9 cellular contexts compared by ENCODE assay signal in genomic region chr1:8423134-8423701, GRCh38.
DNase-seq lines count a peak whose midpoint lies in the region; ATAC-seq, FAIRE-seq and TF ChIP-seq lines count a peak whose summit lies in the region.
"Had no signal": no experiment of that assay in that cellular context is flagged by ENCODE, and none has a peak within 500 bp of the region (broad histone marks: within the 10 kb centered on the region; RNA-seq: fewer than 3 reads in every experiment).

No MANE protein-coding gene starts in this region.

- no peak for FAIRE-seq in endothelial cell of umbilical vein (lab: Jason Lieb, UNC)
- no peak for FAIRE-seq in H54 (lab: Jason Lieb, UNC)

- peaks cover 0 to 16% (median 6%) of the 10 kb centered on the region in 5 donors for H3K36me3 Mint-ChIP-seq in naive thymus-derived CD4-positive, alpha-beta T cell

- H3K36me3 ChIP-seq in BE2C (0 out of 2 replicates have a peak, but pooled peaks cover 3% of the 10 kb centered on the region), endothelial cell of umbilical vein (ENCODE audit: control insufficient read depth in 2 of 2, extremely low read depth in 1 of 2, insufficient read depth in 2 of 2, low read length in 2 of 2) (peaks cover 4 to 14% of the 10 kb centered on the region in 2 experiments), uterus (no peaks in the 10 kb centered on the region)
- peaks cover 0 to 7% (median 4%) of the 10 kb centered on the region in 3 experiments for H3K36me3 ChIP-seq in naive thymus-derived CD4-positive, alpha-beta T cell (ENCODE audit: control insufficient read depth in 2 of 3, insufficient read depth in 3 of 3, low read length in 3 of 3)

- H3K27ac ChIP-seq in endothelial cell of umbilical vein (ENCODE audit: insufficient read depth, low read depth, low read length) = peak overlapping the region; percentile 62
- H3K27ac ChIP-seq in naive thymus-derived CD4-positive, alpha-beta T cell (ENCODE audit: low read depth, low read length) = peak overlapping the region; percentile 83
- peak overlapping the region; percentile 99 to 100 for H3K27ac ChIP-seq in uterus

- H4K20me1 ChIP-seq in endothelial cell of umbilical vein (replicated peaks; ENCODE audit: control insufficient read depth, extremely low read depth, insufficient read depth, low read length) = no peaks in the 10 kb centered on the region

- H3K27me3 Mint-ChIP-seq in naive thymus-derived CD4-positive, alpha-beta T cell = no peaks in the 10 kb centered on the region

- peak overlapping the region; percentile 77 for H3K4me3 ChIP-seq in BE2C (ENCODE audit: low read depth, low read length)
- H3K4me3 ChIP-seq in endothelial cell of umbilical vein (replicated peaks in 1 of 3; ENCODE audit: insufficient read depth in 1 of 3, low read depth in 1 of 3, low read length in 3 of 3) = peak overlapping the region; percentile 79 to 90 (median 87)
- peak overlapping the region; percentile 96 for H3K4me3 ChIP-seq in naive thymus-derived CD4-positive, alpha-beta T cell (ENCODE audit: low read length)
- H3K4me3 ChIP-seq in uterus = peak overlapping the region; percentile 85 to 98

- H3K27me3 ChIP-seq in BE2C (no peaks in the 10 kb centered on the region), endothelial cell of umbilical vein (ENCODE audit: control insufficient read depth in 2 of 2, insufficient read depth in 2 of 2, low read length in 2 of 2) (no peaks in the 10 kb centered on the region), uterus (no peaks in the 10 kb centered on the region)
- no peaks in the 10 kb centered on the region for H3K27me3 ChIP-seq in naive thymus-derived CD4-positive, alpha-beta T cell (ENCODE audit: control insufficient read depth in 2 of 2, insufficient read depth in 2 of 2, low read length in 2 of 2)

- H3K4me3 Mint-ChIP-seq in naive thymus-derived CD4-positive, alpha-beta T cell = no peak overlapping the region

- no peak for TF ChIP-seq POLR2A in endothelial cell of umbilical vein (IDR thresholded peaks at IDR 0.05; ENCODE audit: low read depth, low read length)
- TF ChIP-seq POLR2A in uterus (IDR thresholded peaks at IDR 0.05) = peak in 1 of 2 donors; percentile 20
- no peak for TF ChIP-seq POLR2A in H54 (IDR thresholded peaks at IDR 0.05; ENCODE audit: low read depth, low read length)

- H3K9me3 ChIP-seq in BE2C (no peaks in the 10 kb centered on the region), endothelial cell of umbilical vein (replicated peaks; ENCODE audit: control insufficient read depth, insufficient read depth, low read length) (no peaks in the 10 kb centered on the region), uterus (no peaks in the 10 kb centered on the region)
- H3K9me3 ChIP-seq in naive thymus-derived CD4-positive, alpha-beta T cell (ENCODE audit: control insufficient read depth in 2 of 3, low read length in 3 of 3) = no peaks in the 10 kb centered on the region

- peaks cover 48% of the 10 kb centered on the region for H3K79me2 ChIP-seq in endothelial cell of umbilical vein (ENCODE audit: control insufficient read depth, insufficient read depth, low read length)

- peak; percentile 11 for ATAC-seq in naive thymus-derived CD4-positive, alpha-beta T cell
- ATAC-seq in GM21447 (IDR thresholded peaks at IDR 0.05; ENCODE audit: unreplicated experiment) = no peak

- TF ChIP-seq CTCF in BE2C (IDR thresholded peaks at IDR 0.05; ENCODE audit: low read depth, low read length) = no peak
- no peak for TF ChIP-seq CTCF in endothelial cell of umbilical vein (IDR thresholded peaks at IDR 0.05; ENCODE audit: extremely low read depth in 1 of 2, insufficient read depth in 1 of 2, low read depth in 1 of 2, low read length in 2 of 2)
- TF ChIP-seq CTCF in uterus (IDR thresholded peaks at IDR 0.05) = peak in 1 of 4 experiments; percentile 18

- CTCF ChIA-PET in endothelial cell of umbilical vein (lab: Charles Lee) = interaction anchor here (1.4 to 3.6 kb wide), 3 partner anchors 11 to 280 kb away, joined by 4 to 28 read pairs (median 12); no protein-coding TSS in a partner anchor
- CTCF ChIA-PET in naive thymus-derived CD4-positive, alpha-beta T cell (lab: Charles Lee) = interaction anchor here (0.8 to 2.2 kb wide), 3 partner anchors 8 to 36 kb away, joined by 3 to 8 read pairs (median 4); no protein-coding TSS in a partner anchor

- DNase-seq in BE2C (peak; percentile 38), HK-2 (ENCODE audit: unreplicated experiment) (peak; percentile 46), endothelial cell of umbilical vein (ENCODE audit: low read depth, low spot score) (no peak), uterus (peak; percentile 39 to 42), H54 (ENCODE audit: insufficient read length, low spot score) (no peak)
- DNase-seq in activated CD4-positive, alpha-beta T cell treated with anti-CD3 and anti-CD28 coated beads, Interleukin-2, amount 50 U/mL, for 1 hour = peak; percentile 37
- DNase-seq in naive thymus-derived CD4-positive, alpha-beta T cell = peak in 8 of 9 donors; percentile 25 to 61 (median 37)

- peaks cover 4% of the 10 kb centered on the region; the same call in 1 of the 2 replicates for H3K4me1 ChIP-seq in BE2C
- peaks cover 23% of the 10 kb centered on the region for H3K4me1 ChIP-seq in endothelial cell of umbilical vein (ENCODE audit: control insufficient read depth, extremely low read depth, insufficient read depth, low read length)
- H3K4me1 ChIP-seq in naive thymus-derived CD4-positive, alpha-beta T cell (ENCODE audit: control insufficient read depth in 2 of 2, insufficient read depth in 2 of 2, low read length in 2 of 2) = peaks cover 62 to 66% of the 10 kb centered on the region in 2 donors
- H3K4me1 ChIP-seq in uterus = peaks cover 5 to 10% of the 10 kb centered on the region in 2 donors

- intact Hi-C loops in endothelial cell of umbilical vein (cut with micrococcal nuclease) = loop anchor here (5.0 to 10.0 kb wide), 2 partner anchors 249 to 432 kb away; no protein-coding TSS in a partner anchor
- intact Hi-C loops in naive thymus-derived CD4-positive, alpha-beta T cell (cut with micrococcal nuclease) = loop anchor here (1.0 to 5.0 kb wide), 5 partner anchors 8 to 454 kb away; partner anchors contain the start of gene ENO1 (in 1 of the 2)
- intact Hi-C loops in uterus (cut with DNase I; ENCODE audit: low total_unique reads) = loop anchor here (10.0 kb wide), 1 partner anchor 48 kb away; no protein-coding TSS in a partner anchor

- H3K4me1 Mint-ChIP-seq in naive thymus-derived CD4-positive, alpha-beta T cell = peaks cover 36 to 45% (median 41%) of the 10 kb centered on the region in 7 donors

- no peaks in the 10 kb centered on the region for H3K9me1 ChIP-seq in endothelial cell of umbilical vein (replicated peaks; ENCODE audit: control insufficient read depth, extremely low read depth, insufficient read depth, low read length)

- POLR2A ChIA-PET in endothelial cell of umbilical vein (lab: Charles Lee) = no interaction called here
- POLR2A ChIA-PET in naive thymus-derived CD4-positive, alpha-beta T cell (lab: Charles Lee) = interaction anchor here (1.3 to 3.1 kb wide), 7 partner anchors 11 to 102 kb away, joined by 3 to 21 read pairs (median 6); no protein-coding TSS in a partner anchor

- dilution Hi-C loops in endothelial cell of umbilical vein (cut with MboI; ENCODE audit: extremely low pct_ligation_motif_present, low sequenced_read_pairs) = no loop called here

- H3K9ac ChIP-seq in endothelial cell of umbilical vein (replicated peaks; ENCODE audit: extremely low read depth, insufficient read depth, low read length) = peak overlapping the region; percentile 81

- no peak overlapping the region for H2AFZ ChIP-seq in endothelial cell of umbilical vein (ENCODE audit: low read depth, low read length)

- H3K4me2 ChIP-seq in endothelial cell of umbilical vein (ENCODE audit: insufficient read depth, low read length) = peak overlapping the region; percentile 97

- no peak overlapping the region for H3K27ac Mint-ChIP-seq in naive thymus-derived CD4-positive, alpha-beta T cell

- BruUV-seq in endothelial cell of umbilical vein (replicated peaks; lab: Mats Ljungman, UMichigan) = no TSS peak

- H3K9me3 Mint-ChIP-seq in naive thymus-derived CD4-positive, alpha-beta T cell = no peaks in the 10 kb centered on the region
- H3K9me3 Mint-ChIP-seq: mesothelial cell of epicardium had no signal

TF ChIP-seq in endothelial cell of umbilical vein, 7 proteins besides CTCF, POLR2A, EP300 and RAD21:
- TF ChIP-seq POLR2AphosphoS5 (IDR thresholded peaks at IDR 0.05; ENCODE audit: insufficient read depth, low read depth, low read length) = no peak
- TF ChIP-seq MAX (IDR thresholded peaks at IDR 0.05; ENCODE audit: insufficient read depth, insufficient read length) = no peak
- TF ChIP-seq FOS (IDR thresholded peaks at IDR 0.05; ENCODE audit: borderline replicate concordance, insufficient read depth, low read length) = no peak
- TF ChIP-seq JUN (IDR thresholded peaks at IDR 0.05; ENCODE audit: borderline replicate concordance, insufficient read depth, insufficient read length, low read depth) = no peak
- TF ChIP-seq GATA2 (IDR thresholded peaks at IDR 0.05; ENCODE audit: insufficient read depth, insufficient read length, low read depth, low read length) = no peak
- TF ChIP-seq EZH2 (IDR thresholded peaks at IDR 0.05; ENCODE audit: borderline replicate concordance, low read depth, low read length, severe bottlenecking) = no peak

Comparison
In these comparisons a context has a peak if more than half of its experiments do, and no peak if none do; other contexts are left out.
1. DNase-seq: peak in BE2C (single experiment), HK-2 (single experiment), activated CD4-positive, alpha-beta T cell treated with anti-CD3 and anti-CD28 coated beads, Interleukin-2, amount 50 U/mL, for 1 hour (single experiment), naive thymus-derived CD4-positive, alpha-beta T cell (8 of 9) and uterus (2 of 2); none in endothelial cell of umbilical vein (single experiment) and H54 (single experiment).
2. Peak in every context shown above with its lines, with median percentiles within 50 percentile points of each other: H3K4me3 ChIP-seq and H3K27ac ChIP-seq.